9 cellular contexts compared by ENCODE assay signal in genomic region chr16:4115941-4116327, GRCh38. TPM values are rescaled to one million over a fixed set of nuclear protein-coding genes. Genes with fewer than 3 reads are reported as not detected.
DNase-seq lines count a peak whose midpoint lies in the region; ATAC-seq, FAIRE-seq and TF ChIP-seq lines count a peak whose summit lies in the region.
"Had no signal": no experiment of that assay in that cellular context is flagged by ENCODE, and none has a peak within 500 bp of the region (broad histone marks: within the 10 kb centered on the region; RNA-seq: fewer than 3 reads in every experiment).

No MANE protein-coding gene starts in this region.

- peaks cover 41% of the 10 kb centered on the region for H3K4me1 Mint-ChIP-seq in nephron

- peak overlapping the region; percentile 75 to 82 (median 78) for H3K4me3 Mint-ChIP-seq in nephron

- H3K9me3 Mint-ChIP-seq in nephron: no peaks in the 10 kb centered on the region

- no peak for FAIRE-seq in bronchial epithelial cell (lab: Jason Lieb, UNC)
- FAIRE-seq: frontal cortex had no signal

- DNase-seq in bronchial epithelial cell (ENCODE audit: low read depth): no peak
- DNase-seq in stimulated activated CD4-positive, alpha-beta T cell treated with anti-CD3 and anti-CD28 coated beads, Interleukin-4, amount 100 ng/mL, for 1 hour: no peak
- DNase-seq in NCI-H1417 treated with DMSO at 0.1 percent for 48 hours (lab: John Stamatoyannopoulos, UW): no peak
- no peak for DNase-seq in dedifferentiated amniotic fluid mesenchymal stem cell (ENCODE audit: extremely low spot score)
- DNase-seq in NCI-H1105 (lab: John Stamatoyannopoulos, UW): no peak

- ATAC-seq in GM18498 (IDR thresholded peaks at IDR 0.05; ENCODE audit: unreplicated experiment) (peak; percentile 33), HG03025 (IDR thresholded peaks at IDR 0.05; ENCODE audit: low FRiP score, unreplicated experiment) (peak; percentile 26)

- H3K36me3 ChIP-seq in bronchial epithelial cell (ENCODE audit: control insufficient read depth, insufficient read depth, low read length): peaks cover 2% of the 10 kb centered on the region

- no peak overlapping the region for H3K27ac Mint-ChIP-seq in nephron

- H3K27me3 Mint-ChIP-seq in nephron (ENCODE audit: low read depth): no peaks in the 10 kb centered on the region

- no peak for TF ChIP-seq CTCF in bronchial epithelial cell (IDR thresholded peaks at IDR 0.05; ENCODE audit: insufficient read depth, low read length, severe bottlenecking)
- no peak for TF ChIP-seq CTCF in nephron (IDR thresholded peaks at IDR 0.05; ENCODE audit: unreplicated experiment in 3 of 3)

- H3K27me3 ChIP-seq in bronchial epithelial cell (ENCODE audit: control insufficient read depth, insufficient read depth, low read length): no peaks in the 10 kb centered on the region

- peaks cover 6% of the 10 kb centered on the region for H3K36me3 Mint-ChIP-seq in nephron (ENCODE audit: low read depth)

- peak overlapping the region; percentile 53 for H3K4me3 ChIP-seq in bronchial epithelial cell (ENCODE audit: low read depth, low read length)

RNA-seq across cellular contexts. Expression of gene ADCY9, which starts 0.3 kb away (rescaled TPM):
- 11.3 and 16.6 TPM in 2 replicates for total RNA-seq in bronchial epithelial cell
